ENCODE assay signal across 23 cellular contexts in the genomic region with DNA sequence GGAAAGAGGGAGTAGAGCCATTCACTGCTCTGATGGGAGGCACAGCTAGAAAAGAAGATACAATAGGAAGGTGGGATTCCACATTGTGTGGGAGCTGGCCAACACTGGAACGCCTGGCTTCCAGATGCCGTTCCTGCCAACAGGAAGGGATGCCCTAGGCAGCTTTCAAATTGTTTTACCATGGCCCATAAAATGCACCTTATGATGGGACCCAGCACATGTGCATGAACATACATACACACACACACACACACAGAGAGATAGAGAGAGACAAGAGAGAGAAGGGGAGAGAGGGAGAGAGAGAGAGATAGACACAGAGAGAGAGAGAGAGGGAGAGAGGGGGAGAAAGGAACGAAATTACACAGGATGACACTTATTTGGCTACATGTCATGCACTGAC.
DNase-seq lines count a peak whose midpoint lies in the region; ATAC-seq and TF ChIP-seq lines count a peak whose summit lies in the region.
"Had no signal": no experiment of that assay in that cellular context is flagged by ENCODE, and none has a peak within 500 bp of the region (broad histone marks: within the 10 kb centered on the region; RNA-seq: fewer than 3 reads in every experiment).

No MANE protein-coding gene starts in this region.

- H3K27ac Mint-ChIP-seq in activated CD4-positive, alpha-beta T cell treated with anti-CD3 and anti-CD28 coated beads for 36 hours, result peak overlapping the region; percentile 22
- no peak overlapping the region for H3K27ac Mint-ChIP-seq in neural progenitor cell
- H3K27ac Mint-ChIP-seq: B cell; CD4-positive, alpha-beta T cell; CD8-positive, alpha-beta T cell had no signal

- DNase-seq in activated CD4-positive, alpha-beta T cell treated with anti-CD3 and anti-CD28 coated beads for 36 hours, result no peak
- no peak for DNase-seq in activated CD4-positive, alpha-beta T cell treated with anti-CD3 and anti-CD28 coated beads, Interleukin-2, amount 50 U/mL, for 4 hours
- DNase-seq in neural progenitor cell (ENCODE audit: low spot score) (no peak), NCI-H748 (lab: John Stamatoyannopoulos, UW; ENCODE audit: unreplicated experiment) (no peak), osteoblast (ENCODE audit: insufficient read length, low spot score, missing footprints) (no peak), testis (no peak)
- DNase-seq: AML-193; Caco-2; Calu3; CD4-positive, alpha-beta T cell; CD8-positive, alpha-beta T cell; DMS53; DMS79; DND-41; EL; GDM1 had no signal

- H4K20me1 ChIP-seq in neural progenitor cell (ENCODE audit: low read depth), result no peaks in the 10 kb centered on the region
- no peaks in the 10 kb centered on the region for H4K20me1 ChIP-seq in osteoblast (ENCODE audit: insufficient read depth, low read length)
- H4K20me1 ChIP-seq: BLaER1 treated with 17β-estradiol and CSF1 and Interleukin-3, amounts not matched to agents 10 nM and 100 nM had no signal

- no peaks in the 10 kb centered on the region for H3K9me3 ChIP-seq in neural progenitor cell (ENCODE audit: low read depth)
- no peaks in the 10 kb centered on the region for H3K9me3 ChIP-seq in osteoblast (ENCODE audit: low read depth, low read length)
- H3K9me3 ChIP-seq in testis, result no peaks in the 10 kb centered on the region
- H3K9me3 ChIP-seq: A549, Caco-2 had no signal

- no peaks in the 10 kb centered on the region for H3K9me3 Mint-ChIP-seq in activated CD4-positive, alpha-beta T cell treated with anti-CD3 and anti-CD28 coated beads for 36 hours (ENCODE audit: low read depth)
- H3K9me3 Mint-ChIP-seq in neural progenitor cell, result no peaks in the 10 kb centered on the region
- H3K9me3 Mint-ChIP-seq: CD4-positive, alpha-beta T cell; CD8-positive, alpha-beta T cell had no signal

- TF ChIP-seq CTCF in neural progenitor cell (IDR thresholded peaks at IDR 0.05) (no peak), osteoblast (IDR thresholded peaks at IDR 0.05; ENCODE audit: extremely low read depth, low read depth, low read length) (no peak), testis (IDR thresholded peaks at IDR 0.05) (no peak)

- H3K27me3 ChIP-seq in neural progenitor cell, result no peaks in the 10 kb centered on the region
- peaks cover 22% of the 10 kb centered on the region for H3K27me3 ChIP-seq in osteoblast (ENCODE audit: insufficient read depth, low read length)
- H3K27me3 ChIP-seq in testis, result no peaks in the 10 kb centered on the region
- H3K27me3 ChIP-seq: BLaER1 treated with 17β-estradiol and CSF1 and Interleukin-3, amounts not matched to agents 10 nM and 100 nM had no signal

- H3K27me3 Mint-ChIP-seq in activated CD4-positive, alpha-beta T cell treated with anti-CD3 and anti-CD28 coated beads for 36 hours, result peaks cover 9% of the 10 kb centered on the region
- peaks cover 5% of the 10 kb centered on the region for H3K27me3 Mint-ChIP-seq in neural progenitor cell (ENCODE audit: insufficient read depth, low read depth)

- intact Hi-C loops in activated CD4-positive, alpha-beta T cell treated with anti-CD3 and anti-CD28 coated beads for 36 hours (cut with DNase I, micrococcal nuclease), result no loop called here
- intact Hi-C loops in testis (cut with DNase I; ENCODE audit: low total_unique reads), result no loop called here

- H3K4me3 ChIP-seq in neural progenitor cell, result no peak overlapping the region
- H3K4me3 ChIP-seq in osteoblast (ENCODE audit: insufficient read depth, low read length), result no peak overlapping the region
- H3K4me3 ChIP-seq in testis, result no peak overlapping the region
- H3K4me3 ChIP-seq: A549; BLaER1 treated with 17β-estradiol and CSF1 and Interleukin-3, amounts not matched to agents 10 nM and 100 nM; GM12878 had no signal

- H3K4me2 ChIP-seq in neural progenitor cell (no peak overlapping the region), osteoblast (ENCODE audit: insufficient read depth, low read length) (no peak overlapping the region)
- H3K4me2 ChIP-seq: A549; BLaER1 treated with 17β-estradiol and CSF1 and Interleukin-3, amounts not matched to agents 10 nM and 100 nM had no signal

- no peaks in the 10 kb centered on the region for H3K4me1 Mint-ChIP-seq in activated CD4-positive, alpha-beta T cell treated with anti-CD3 and anti-CD28 coated beads for 36 hours
- H3K4me1 Mint-ChIP-seq in neural progenitor cell, result no peaks in the 10 kb centered on the region
- H3K4me1 Mint-ChIP-seq: B cell had no signal

- no peaks in the 10 kb centered on the region for H3K36me3 Mint-ChIP-seq in activated CD4-positive, alpha-beta T cell treated with anti-CD3 and anti-CD28 coated beads for 36 hours (ENCODE audit: low read depth)
- H3K36me3 Mint-ChIP-seq in neural progenitor cell, result no peaks in the 10 kb centered on the region
- H3K36me3 Mint-ChIP-seq: CD8-positive, alpha-beta T cell had no signal

- no peak overlapping the region for H3K9ac ChIP-seq in neural progenitor cell
- H3K9ac ChIP-seq: BLaER1 treated with 17β-estradiol and CSF1 and Interleukin-3, amounts not matched to agents 10 nM and 100 nM had no signal

- CTCF ChIA-PET in activated CD4-positive, alpha-beta T cell treated with anti-CD3 and anti-CD28 coated beads for 36 hours (lab: Charles Lee), result interaction anchor here (1.4 kb wide), 1 partner anchor 10 kb away, joined by 8 read pairs; no protein-coding TSS in a partner anchor

- no peak overlapping the region for H3K4me3 Mint-ChIP-seq in activated CD4-positive, alpha-beta T cell treated with anti-CD3 and anti-CD28 coated beads for 36 hours
- no peak overlapping the region for H3K4me3 Mint-ChIP-seq in neural progenitor cell
- H3K4me3 Mint-ChIP-seq: B cell; CD4-positive, alpha-beta T cell; CD8-positive, alpha-beta T cell had no signal

- peak overlapping the region; percentile 2 for H2AFZ ChIP-seq in neural progenitor cell (replicated peaks)
- H2AFZ ChIP-seq in osteoblast (ENCODE audit: low read length), result no peak overlapping the region

- H3K79me2 ChIP-seq in neural progenitor cell (ENCODE audit: low read depth), result no peaks in the 10 kb centered on the region
- no peaks in the 10 kb centered on the region for H3K79me2 ChIP-seq in osteoblast (ENCODE audit: insufficient read depth, low read length)

- no peak overlapping the region for H3K27ac ChIP-seq in neural progenitor cell
- no peak overlapping the region for H3K27ac ChIP-seq in osteoblast (ENCODE audit: low read depth, low read length)
- no peak overlapping the region for H3K27ac ChIP-seq in testis
- H3K27ac ChIP-seq: 22Rv1; A549; BLaER1 treated with 17β-estradiol and CSF1 and Interleukin-3, amounts not matched to agents 10 nM and 100 nM; C4-2B had no signal

- no peaks in the 10 kb centered on the region for H3F3A ChIP-seq in neural progenitor cell (ENCODE audit: low read depth)

- no peak for TF ChIP-seq POLR2A in testis (IDR thresholded peaks at IDR 0.05)

- WGBS in testis, 2 donors, result 28 to 38% methylated on average over 3 of the region's 3 CpGs

- no peaks in the 10 kb centered on the region for H3K36me3 ChIP-seq in neural progenitor cell
- H3K36me3 ChIP-seq in osteoblast (ENCODE audit: insufficient read depth, low read length), result no peaks in the 10 kb centered on the region
- no peaks in the 10 kb centered on the region for H3K36me3 ChIP-seq in testis (ENCODE audit: low read depth, missing control alignments)

- POLR2A ChIA-PET in activated CD4-positive, alpha-beta T cell treated with anti-CD3 and anti-CD28 coated beads for 36 hours (lab: Charles Lee), result no interaction called here

- H3K4me1 ChIP-seq in neural progenitor cell (peaks cover 3% of the 10 kb centered on the region), osteoblast (ENCODE audit: insufficient read depth, low read length) (no peaks in the 10 kb centered on the region), testis (no peaks in the 10 kb centered on the region)
- H3K4me1 ChIP-seq: BLaER1 treated with 17β-estradiol and CSF1 and Interleukin-3, amounts not matched to agents 10 nM and 100 nM; Caco-2 had no signal

- ATAC-seq in activated CD4-positive, alpha-beta T cell treated with anti-CD3 and anti-CD28 coated beads for 36 hours, result no peak
- ATAC-seq in SK-N-SH treated with all-trans-retinoic acid at 6 μM for 48 hours, result peak; percentile 38; the same call in 2 of the 3 replicates
- ATAC-seq: CD8-positive, alpha-beta T cell; GM12878 had no signal

TF ChIP-seq in SK-N-SH treated with all-trans-retinoic acid at 6 μM for 48 hours, 23 proteins besides CTCF, POLR2A, EP300 and RAD21:
- peak; percentile 64; the same call in 1 of the 2 replicates for TF ChIP-seq ZNF70 (CRISPR knock-in tag; IDR thresholded peaks at IDR 0.05)
- no peak for TF ChIP-seq ZFP3 (CRISPR knock-in tag; IDR thresholded peaks at IDR 0.05)
